ENCODE assay signal across 24 cellular contexts in genomic region chr22:43541022-43541421, GRCh38.
"Had no signal": no experiment of that assay in that cellular context is flagged by ENCODE, and none has a peak within 500 bp of the region (broad histone marks: within the 10 kb centered on the region; RNA-seq: fewer than 3 reads in every experiment).

No MANE protein-coding gene starts in this region.

- H3K27ac Mint-ChIP-seq: stimulated activated effector memory CD8-positive, alpha-beta T cell treated with anti-CD3 and anti-CD28 coated beads, Interleukin-12 subunit alpha, Interleukin-12 subunit beta, amount 100 ng/mL, for 72 hours; stimulated activated memory B cell treated with anti-CD40 and anti-IgM and Interleukin-4, amounts not matched to agents 10 μg/mL and 1 μg/mL and 100 μg/mL, for 72 hours; stimulated activated naive B cell treated with anti-CD40 and anti-IgM and Interleukin-4, amounts not matched to agents 10 μg/mL and 1 μg/mL and 100 μg/mL, for 72 hours; stimulated activated naive CD8-positive, alpha-beta T cell treated with anti-CD3 and anti-CD28 coated beads, Interleukin-15, Interleukin-2, amounts not matched to agents 100 ng/mL and 50 ng/mL, for 24 hours; type B pancreatic cell had no signal

- ATAC-seq: stimulated activated effector memory CD8-positive, alpha-beta T cell treated with anti-CD3 and anti-CD28 coated beads, Interleukin-12 subunit alpha, Interleukin-12 subunit beta, amount 100 ng/mL, for 72 hours; stimulated activated memory B cell treated with anti-CD40 and anti-IgM and Interleukin-4, amounts not matched to agents 10 μg/mL and 1 μg/mL and 100 μg/mL, for 72 hours; stimulated activated naive B cell treated with anti-CD40 and anti-IgM and Interleukin-4, amounts not matched to agents 10 μg/mL and 1 μg/mL and 100 μg/mL, for 72 hours; stimulated activated naive CD8-positive, alpha-beta T cell treated with anti-CD3 and anti-CD28 coated beads, Interleukin-15, amount 100 ng/mL, for 72 hours; stimulated activated naive CD8-positive, alpha-beta T cell treated with anti-CD3 and anti-CD28 coated beads, Interleukin-15, Interleukin-2, amounts not matched to agents 100 U/mL and 50 U/mL, for 24 hours; upper lobe of right lung had no signal

- H3K36me3 Mint-ChIP-seq: stimulated activated effector memory CD8-positive, alpha-beta T cell treated with anti-CD3 and anti-CD28 coated beads, Interleukin-12 subunit alpha, Interleukin-12 subunit beta, amount 100 ng/mL, for 72 hours; stimulated activated memory B cell treated with anti-CD40 and anti-IgM and Interleukin-4, amounts not matched to agents 10 μg/mL and 1 μg/mL and 100 μg/mL, for 72 hours; stimulated activated naive B cell treated with anti-CD40 and anti-IgM and Interleukin-4, amounts not matched to agents 10 μg/mL and 1 μg/mL and 100 μg/mL, for 72 hours; type B pancreatic cell had no signal

- DNase-seq: stimulated activated CD4-positive, alpha-beta T cell treated with anti-CD3 and anti-CD28 coated beads, Interleukin-2, amount 100 ng/mL, for 48 hours; stimulated activated CD4-positive, alpha-beta T cell treated with anti-CD3 and anti-CD28 coated beads, Interleukin-4, amount 100 ng/mL, for 1 hour; stimulated activated CD4-positive, alpha-beta T cell treated with anti-CD3 and anti-CD28 coated beads, Interleukin-4, amount 100 ng/mL, for 24 hours; stimulated activated CD4-positive, alpha-beta T cell treated with anti-CD3 and anti-CD28 coated beads, Interleukin-4, amount 100 ng/mL, for 4 hours; stimulated activated CD8-positive, alpha-beta memory T cell treated with anti-CD3 and anti-CD28 coated beads, Interleukin-4, amount 100 ng/mL, for 48 hours; stimulated activated naive B cell treated with anti-CD40 and anti-IgM and Interleukin-4, amounts not matched to agents 10 μg/mL and 1 μg/mL and 100 μg/mL, for 72 hours; stimulated activated naive CD4-positive, alpha-beta T cell; stimulated activated naive CD4-positive, alpha-beta T cell treated with Interleukin-2 at 50 U/mL for 16 hours; stimulated activated naive CD8-positive, alpha-beta T cell treated with anti-CD3 and anti-CD28 coated beads, Interleukin-15, amount 100 ng/mL, for 72 hours; stimulated activated naive CD8-positive, alpha-beta T cell treated with anti-CD3 and anti-CD28 coated beads, Interleukin-15, Interleukin-2, amounts not matched to agents 100 U/mL and 50 U/mL, for 24 hours; stomach; substantia nigra; testis; thyroid gland; tibial artery; transverse colon; trophoblast cell; upper lobe of left lung; upper lobe of right lung; uterus had no signal

- H3K4me1 Mint-ChIP-seq: stimulated activated effector memory CD8-positive, alpha-beta T cell treated with anti-CD3 and anti-CD28 coated beads, Interleukin-12 subunit alpha, Interleukin-12 subunit beta, amount 100 ng/mL, for 72 hours; stimulated activated memory B cell treated with anti-CD40 and anti-IgM and Interleukin-4, amounts not matched to agents 10 μg/mL and 1 μg/mL and 100 μg/mL, for 72 hours; stimulated activated naive B cell treated with anti-CD40 and anti-IgM and Interleukin-4, amounts not matched to agents 10 μg/mL and 1 μg/mL and 100 μg/mL, for 72 hours; stimulated activated naive CD8-positive, alpha-beta T cell treated with anti-CD3 and anti-CD28 coated beads, Interleukin-15, amount 100 ng/mL, for 72 hours had no signal

- H3K9me3 Mint-ChIP-seq: stimulated activated effector memory CD8-positive, alpha-beta T cell treated with anti-CD3 and anti-CD28 coated beads, Interleukin-12 subunit alpha, Interleukin-12 subunit beta, amount 100 ng/mL, for 72 hours; stimulated activated memory B cell treated with anti-CD40 and anti-IgM and Interleukin-4, amounts not matched to agents 10 μg/mL and 1 μg/mL and 100 μg/mL, for 72 hours; stimulated activated naive B cell treated with anti-CD40 and anti-IgM and Interleukin-4, amounts not matched to agents 10 μg/mL and 1 μg/mL and 100 μg/mL, for 72 hours; stimulated activated naive CD8-positive, alpha-beta T cell treated with anti-CD3 and anti-CD28 coated beads, Interleukin-15, amount 100 ng/mL, for 72 hours; stimulated activated naive CD8-positive, alpha-beta T cell treated with anti-CD3 and anti-CD28 coated beads, Interleukin-15, Interleukin-2, amounts not matched to agents 100 ng/mL and 50 ng/mL, for 24 hours; type B pancreatic cell had no signal

- H3K4me3 Mint-ChIP-seq: stimulated activated effector memory CD8-positive, alpha-beta T cell treated with anti-CD3 and anti-CD28 coated beads, Interleukin-12 subunit alpha, Interleukin-12 subunit beta, amount 100 ng/mL, for 72 hours; stimulated activated memory B cell treated with anti-CD40 and anti-IgM and Interleukin-4, amounts not matched to agents 10 μg/mL and 1 μg/mL and 100 μg/mL, for 72 hours; stimulated activated naive B cell treated with anti-CD40 and anti-IgM and Interleukin-4, amounts not matched to agents 10 μg/mL and 1 μg/mL and 100 μg/mL, for 72 hours; stimulated activated naive CD8-positive, alpha-beta T cell treated with anti-CD3 and anti-CD28 coated beads, Interleukin-15, amount 100 ng/mL, for 72 hours; stimulated activated naive CD8-positive, alpha-beta T cell treated with anti-CD3 and anti-CD28 coated beads, Interleukin-15, Interleukin-2, amounts not matched to agents 100 ng/mL and 50 ng/mL, for 24 hours; type B pancreatic cell had no signal
